7 cellular contexts compared by ENCODE assay signal in genomic region chr22:32870474-32870873, GRCh38.
"Had no signal": no experiment of that assay in that cellular context is flagged by ENCODE, and none has a peak within 500 bp of the region (broad histone marks: within the 10 kb centered on the region; RNA-seq: fewer than 3 reads in every experiment).

No MANE protein-coding gene starts in this region.

- FAIRE-seq: HepG2, HTR-8/SVneo had no signal

- H3K4me2 ChIP-seq: KMS-11 had no signal

- H3K9ac ChIP-seq: KMS-11 had no signal

- DNase-seq: IMR-90, KBM-7, KG1 had no signal

- ATAC-seq: HepG2 had no signal

- H3K27ac ChIP-seq: HL-60, KMS-11 had no signal
